8 cellular contexts compared by ENCODE assay signal in genomic region chr20:46089076-46089337, GRCh38. TPM values are rescaled to one million over a fixed set of nuclear protein-coding genes. Genes with fewer than 3 reads are reported as not detected.
DNase-seq lines count a peak whose midpoint lies in the region; ATAC-seq and TF ChIP-seq lines count a peak whose summit lies in the region.

No MANE protein-coding gene starts in this region.

- peak overlapping the region; percentile 94 for H3K27ac Mint-ChIP-seq in activated T-helper 1 cell treated with anti-CD3 and anti-CD28 coated beads, Interleukin-12 subunit alpha, Interleukin-12 subunit beta, Interleukin-2, Interleukin-4 antibody, amounts not matched to agents 30 ng/mL and 10 ng/mL and 1 ng/mL, durations not matched to agents 14 hours and 24 hours and 36 hours

- peak overlapping the region; percentile 87 for H3K4me3 ChIP-seq in A673 (ENCODE audit: low read depth, low read length, poor library complexity, severe bottlenecking)
- peak overlapping the region; percentile 86 for H3K4me3 ChIP-seq in iPS DF 6.9 (ENCODE audit: low read length)
- peak overlapping the region; percentile 66 to 85 (median 80) for H3K4me3 ChIP-seq in stomach

- WGBS in iPS DF 6.9 (ENCODE audit: insufficient coverage, insufficient read length), result no CpG with 5 or more reads among the region's 31 CpGs
- WGBS in stomach, 5 donors, result 0 to 3% (median 1%) methylated on average over 18 to 31 of the region's 31 CpGs

- intact Hi-C loops in A673 (cut with micrococcal nuclease; ENCODE audit: unreplicated experiment) (loop anchor here (5.0 kb wide), 1 partner anchor 67 kb away; no protein-coding TSS in a partner anchor), stomach (cut with DNase I; ENCODE audit: low total_unique reads) (no loop called here), left colon (cut with DNase I, micrococcal nuclease) (no loop called here)
- intact Hi-C loops in activated T-helper 1 cell treated with anti-CD3 and anti-CD28 coated beads, Interleukin-12 subunit alpha, Interleukin-12 subunit beta, Interleukin-2, Interleukin-4 antibody, amounts not matched to agents 30 ng/mL and 10 ng/mL and 1 ng/mL, durations not matched to agents 14 hours and 24 hours and 36 hours (cut with micrococcal nuclease), result loop anchor here (1.0 to 10.0 kb wide), 3 partner anchors 117 to 466 kb away; partner anchors contain the start of genes DNTTIP1, OCSTAMP, WFDC3 and ZNF335

- TF ChIP-seq POLR2A in stomach (IDR thresholded peaks at IDR 0.05), result no peak

- H3K9me3 ChIP-seq in A673 (ENCODE audit: low read depth, low read length, poor library complexity, severe bottlenecking) (no peaks in the 10 kb centered on the region), iPS DF 6.9 (ENCODE audit: control insufficient read depth, insufficient read depth, low read length) (no peaks in the 10 kb centered on the region), stomach (no peaks in the 10 kb centered on the region)

- POLR2A ChIA-PET in A673 (lab: Charles Lee; ENCODE audit: low non-redundant PET), result no interaction called here

- H3K4me1 ChIP-seq in A673 (ENCODE audit: insufficient read depth, low read length, poor library complexity, severe bottlenecking), result peaks cover 33% of the 10 kb centered on the region
- no peaks in the 10 kb centered on the region for H3K4me1 ChIP-seq in iPS DF 6.9 (ENCODE audit: control insufficient read depth, insufficient read depth, low read length)
- peaks cover 43 to 57% (median 52%) of the 10 kb centered on the region in 4 donors for H3K4me1 ChIP-seq in stomach

- no peak for TF ChIP-seq EP300 in stomach (IDR thresholded peaks at IDR 0.05)

- H3K36me3 ChIP-seq in A673 (ENCODE audit: insufficient read depth, low read length, poor library complexity, severe bottlenecking) (no peaks in the 10 kb centered on the region), iPS DF 6.9 (ENCODE audit: control insufficient read depth, insufficient read depth, low read length) (no peaks in the 10 kb centered on the region), stomach (no peaks in the 10 kb centered on the region)

- no peak for TF ChIP-seq CTCF in A673 (conservative IDR thresholded peaks at IDR 0.05; ENCODE audit: low read depth, low read length)
- no peak for TF ChIP-seq CTCF in stomach (IDR thresholded peaks at IDR 0.05)

- peak overlapping the region; percentile 92 for H3K4me3 Mint-ChIP-seq in activated T-helper 1 cell treated with anti-CD3 and anti-CD28 coated beads, Interleukin-12 subunit alpha, Interleukin-12 subunit beta, Interleukin-2, Interleukin-4 antibody, amounts not matched to agents 30 ng/mL and 10 ng/mL and 1 ng/mL, durations not matched to agents 14 hours and 24 hours and 36 hours

- no peaks in the 10 kb centered on the region for H3K9me3 Mint-ChIP-seq in activated T-helper 1 cell treated with anti-CD3 and anti-CD28 coated beads, Interleukin-12 subunit alpha, Interleukin-12 subunit beta, Interleukin-2, Interleukin-4 antibody, amounts not matched to agents 30 ng/mL and 10 ng/mL and 1 ng/mL, durations not matched to agents 14 hours and 24 hours and 36 hours

- H3K27me3 ChIP-seq in A673 (replicated peaks; ENCODE audit: insufficient read depth, low read depth, low read length, poor library complexity), result no peaks in the 10 kb centered on the region
- H3K27me3 ChIP-seq in iPS DF 6.9 (ENCODE audit: control insufficient read depth, insufficient read depth, low read length), result no peaks in the 10 kb centered on the region
- no peaks in the 10 kb centered on the region for H3K27me3 ChIP-seq in stomach

- ATAC-seq in GM21723 (IDR thresholded peaks at IDR 0.05; ENCODE audit: unreplicated experiment), result peak; percentile 28
- ATAC-seq in left colon, result no peak

- peaks cover 4% of the 10 kb centered on the region for H3K27me3 Mint-ChIP-seq in activated T-helper 1 cell treated with anti-CD3 and anti-CD28 coated beads, Interleukin-12 subunit alpha, Interleukin-12 subunit beta, Interleukin-2, Interleukin-4 antibody, amounts not matched to agents 30 ng/mL and 10 ng/mL and 1 ng/mL, durations not matched to agents 14 hours and 24 hours and 36 hours (ENCODE audit: insufficient read depth)

- H3K36me3 Mint-ChIP-seq in activated T-helper 1 cell treated with anti-CD3 and anti-CD28 coated beads, Interleukin-12 subunit alpha, Interleukin-12 subunit beta, Interleukin-2, Interleukin-4 antibody, amounts not matched to agents 30 ng/mL and 10 ng/mL and 1 ng/mL, durations not matched to agents 14 hours and 24 hours and 36 hours (ENCODE audit: low read depth), result peaks cover 9% of the 10 kb centered on the region

- CTCF ChIA-PET in A673 (lab: Charles Lee), result interaction anchor here (0.5 to 1.7 kb wide), 2 partner anchors 28 to 102 kb away, joined by 4 to 6 read pairs; no protein-coding TSS in a partner anchor

- DNase-seq in A673 (ENCODE audit: low spot score), result no peak
- no peak for DNase-seq in activated T-helper 1 cell treated with anti-CD3 and anti-CD28 coated beads, Interleukin-12 subunit alpha, Interleukin-12 subunit beta, Interleukin-2, Interleukin-4 antibody, amounts not matched to agents 30 ng/mL and 10 ng/mL and 1 ng/mL, durations not matched to agents 14 hours and 24 hours and 36 hours (ENCODE audit: low spot score)
- no peak for DNase-seq in iPS DF 6.9 (ENCODE audit: low read depth, low spot score)
- DNase-seq in stomach, result no peak
- DNase-seq in NCI-H1048 (lab: John Stamatoyannopoulos, UW), result no peak
- DNase-seq in AML-193 (lab: John Stamatoyannopoulos, UW), result no peak
- DNase-seq in left colon, result no peak

- no TSS peak for BruUV-seq in A673 (replicated peaks; lab: Mats Ljungman, UMichigan)

- peaks cover 48% of the 10 kb centered on the region for H3K4me1 Mint-ChIP-seq in activated T-helper 1 cell treated with anti-CD3 and anti-CD28 coated beads, Interleukin-12 subunit alpha, Interleukin-12 subunit beta, Interleukin-2, Interleukin-4 antibody, amounts not matched to agents 30 ng/mL and 10 ng/mL and 1 ng/mL, durations not matched to agents 14 hours and 24 hours and 36 hours (ENCODE audit: low read depth)

- H3K27ac ChIP-seq in A673 (ENCODE audit: low read depth, low read length, poor library complexity, severe bottlenecking), result peak overlapping the region; percentile 99
- no peak overlapping the region for H3K27ac ChIP-seq in iPS DF 6.9 (ENCODE audit: low read length)
- peak overlapping the region; percentile 94 to 99 (median 99) for H3K27ac ChIP-seq in stomach

RNA-seq across cellular contexts. Expression of gene NCOA5, which starts 0.8 kb away (rescaled TPM):
- total RNA-seq in A673 (2021) (44.1 and 55.4 TPM in 2 replicates), stomach (10 to 100 TPM in 2 of 5 donors, 1 to 10 TPM in 3; 4.3 to 58.9 (median 9.5) TPM), left colon (10 to 100 TPM; 20.8 to 24.1 TPM)
- 30.4 and 32.9 TPM in 2 replicates for total RNA-seq in activated T-helper 1 cell treated with anti-CD3 and anti-CD28 coated beads, Interleukin-12 subunit alpha, Interleukin-12 subunit beta, Interleukin-2, Interleukin-4 antibody, amounts not matched to agents 30 ng/mL and 10 ng/mL and 1 ng/mL, durations not matched to agents 14 hours and 24 hours and 36 hours
- polyA plus RNA-seq in stomach, result 10 to 100 TPM; 11.2 to 17.7 (median 11.6) TPM

RNA-seq across cellular contexts. Expression of gene CD40, which starts 29.1 kb away (rescaled TPM):
- total RNA-seq in A673 (2021) (16.3 and 18.7 TPM in 2 replicates), stomach (10 to 100 TPM in 1 of 5 donors, 1 to 10 TPM in 3, not detected in 1; 2.8 to 18.7 (median 4.4) TPM), left colon (1 to 10 TPM; 2.5 to 6.0 TPM)
- 2.0 TPM in 2 replicates for total RNA-seq in activated T-helper 1 cell treated with anti-CD3 and anti-CD28 coated beads, Interleukin-12 subunit alpha, Interleukin-12 subunit beta, Interleukin-2, Interleukin-4 antibody, amounts not matched to agents 30 ng/mL and 10 ng/mL and 1 ng/mL, durations not matched to agents 14 hours and 24 hours and 36 hours
- polyA plus RNA-seq in stomach, result 10 to 100 TPM in 1 of 3 donors, 1 to 10 TPM in 2; 5.2 to 19.9 (median 8.4) TPM

RNA-seq across cellular contexts. Expression of gene SLC12A5, which starts 60.0 kb away (rescaled TPM):
- 20.0 and 20.9 TPM in 2 replicates for total RNA-seq in A673 (2021)
- total RNA-seq in activated T-helper 1 cell treated with anti-CD3 and anti-CD28 coated beads, Interleukin-12 subunit alpha, Interleukin-12 subunit beta, Interleukin-2, Interleukin-4 antibody, amounts not matched to agents 30 ng/mL and 10 ng/mL and 1 ng/mL, durations not matched to agents 14 hours and 24 hours and 36 hours, result 0.42 TPM in 1 of 2 replicates, not detected in the other
- 1 to 10 TPM in 1 of 5 donors, not detected in 4; 1.3 TPM for total RNA-seq in stomach
- polyA plus RNA-seq in stomach, result 1 to 10 TPM in 2 of 3 donors, under 1 TPM in 1; 0.93 to 6.2 (median 5.5) TPM
- total RNA-seq in left colon, result 1 to 10 TPM in 1 of 2 donors, not detected in 1; 1.6 TPM

Comparison
In these comparisons a context has a peak if more than half of its experiments do, and no peak if none do; other contexts are left out.
1. intact Hi-C loops: an anchor here in A673 (5.0 kb wide) and activated T-helper 1 cell treated with anti-CD3 and anti-CD28 coated beads, Interleukin-12 subunit alpha, Interleukin-12 subunit beta, Interleukin-2, Interleukin-4 antibody, amounts not matched to agents 30 ng/mL and 10 ng/mL and 1 ng/mL, durations not matched to agents 14 hours and 24 hours and 36 hours (1.0 to 10.0 kb wide); none called in stomach and left colon.